Comparison of ENCODE assay signal across 1 cellular context in the genomic region with DNA sequence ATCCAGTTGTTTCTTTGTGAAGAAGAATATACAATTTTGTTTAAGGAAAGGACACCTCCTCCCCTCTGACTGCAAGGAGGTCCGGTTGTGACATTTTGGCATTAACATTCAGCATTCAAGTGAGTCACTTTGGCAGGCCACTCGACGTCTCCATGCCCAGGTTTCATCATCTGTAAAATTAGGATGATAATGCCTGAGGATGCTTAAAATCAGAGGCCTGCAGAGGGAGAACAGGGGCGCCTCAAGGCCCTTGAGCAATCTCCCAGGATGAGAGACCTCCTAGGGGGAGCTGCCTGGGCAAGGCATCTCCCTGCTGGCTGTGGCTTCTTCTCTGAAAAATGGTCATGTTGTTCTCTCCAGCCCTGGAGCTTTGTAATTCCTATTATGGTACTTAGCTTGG.
TF ChIP-seq lines count a peak whose summit lies in the region.

No MANE protein-coding gene starts in this region.

TF ChIP-seq in GM23338, 12 proteins besides CTCF, POLR2A, EP300 and RAD21 (continued from another document):
- no peak for TF ChIP-seq ZNF462 (CRISPR knock-in tag; IDR thresholded peaks at IDR 0.05)
- no peak for TF ChIP-seq ZNF331 (CRISPR knock-in tag; IDR thresholded peaks at IDR 0.05; ENCODE audit: low read depth)
- TF ChIP-seq EZH2phosphoT487 (IDR thresholded peaks at IDR 0.05; ENCODE audit: unreplicated experiment) = no peak
- no peak for TF ChIP-seq POLR2AphosphoS5 (IDR thresholded peaks at IDR 0.05; ENCODE audit: low read depth)
- TF ChIP-seq EZH2 (IDR thresholded peaks at IDR 0.05; ENCODE audit: low read depth, unreplicated experiment) = no peak
- no peak for TF ChIP-seq ZNF114 (CRISPR knock-in tag; IDR thresholded peaks at IDR 0.05)
- TF ChIP-seq ETS1 (IDR thresholded peaks at IDR 0.05) = no peak
- TF ChIP-seq STAT1 (IDR thresholded peaks at IDR 0.05; ENCODE audit: unreplicated experiment) = no peak
- no peak for TF ChIP-seq REST (IDR thresholded peaks at IDR 0.05; ENCODE audit: unreplicated experiment)
- no peak for TF ChIP-seq CREB1 (CRISPR knock-in tag; IDR thresholded peaks at IDR 0.05; ENCODE audit: low read depth)
